9 cellular contexts compared by ENCODE assay signal in the genomic region with DNA sequence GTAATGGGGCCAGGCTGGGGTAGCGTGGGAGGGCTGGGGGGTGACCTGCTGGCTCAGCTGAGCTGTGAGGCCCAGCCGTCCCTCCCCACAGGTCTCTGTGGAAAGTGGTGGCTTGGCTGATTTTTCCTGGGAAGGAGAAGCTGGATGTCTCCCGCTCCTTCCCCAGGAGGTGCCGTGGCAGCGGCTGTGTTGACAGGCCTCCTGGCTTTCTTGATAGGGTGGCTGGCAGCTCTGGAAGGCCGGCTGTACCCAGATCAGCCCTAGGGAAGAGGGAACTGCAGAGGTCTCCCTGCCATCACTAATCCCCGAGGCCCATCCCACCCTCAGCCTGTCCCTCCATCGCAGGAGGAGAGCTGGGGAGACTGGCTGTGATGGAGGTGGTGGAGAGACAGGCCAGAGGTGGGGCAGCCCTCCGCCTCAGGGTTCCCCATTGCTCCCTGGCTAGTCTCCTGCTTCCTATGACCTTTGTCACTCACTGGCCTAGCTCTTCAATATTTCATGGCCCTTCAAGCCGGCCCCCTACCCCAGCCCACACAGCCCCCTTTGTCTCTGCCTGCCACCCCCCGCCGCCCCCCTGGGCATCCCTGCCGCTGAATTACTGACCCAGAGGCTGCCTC. TPM values are rescaled to one million over a fixed set of nuclear protein-coding genes. Genes with fewer than 3 reads are reported as not detected.
DNase-seq lines count a peak whose midpoint lies in the region; ATAC-seq, FAIRE-seq and TF ChIP-seq lines count a peak whose summit lies in the region.
"Had no signal": no experiment of that assay in that cellular context is flagged by ENCODE, and none has a peak within 500 bp of the region (broad histone marks: within the 10 kb centered on the region; RNA-seq: fewer than 3 reads in every experiment).

No MANE protein-coding gene starts in this region.

- H3K27me3 ChIP-seq in AG04450 (ENCODE audit: control insufficient read depth, insufficient read depth, low read length) (no peaks in the 10 kb centered on the region), SJCRH30 (no peaks in the 10 kb centered on the region), cardiac muscle cell (no peaks in the 10 kb centered on the region), trophoblast cell (ENCODE audit: insufficient read depth, low read length) (no peaks in the 10 kb centered on the region)

- H3K23ac ChIP-seq in trophoblast cell (ENCODE audit: low read length): no peak overlapping the region

- H2AFZ ChIP-seq in trophoblast cell (ENCODE audit: insufficient read depth, low read length, poor library complexity): no peak overlapping the region

- H3K4me2 ChIP-seq in trophoblast cell (ENCODE audit: low read length): peak overlapping the region; percentile 5

- peaks cover 68% of the 10 kb centered on the region for H3K79me2 ChIP-seq in trophoblast cell (ENCODE audit: control insufficient read depth, insufficient read depth, low read length, poor library complexity)

- peak overlapping the region; percentile 28 for H2BK5ac ChIP-seq in trophoblast cell (ENCODE audit: low read depth, low read length, poor library complexity)

- TF ChIP-seq POLR2A in H54 (IDR thresholded peaks at IDR 0.05; ENCODE audit: low read depth, low read length): no peak

- peak overlapping the region; percentile 8 for H3K14ac ChIP-seq in trophoblast cell (ENCODE audit: low read length)

- H3K4me3 ChIP-seq in AG04450 (ENCODE audit: low read depth, low read length) (no peak overlapping the region), SJCRH30 (no peak overlapping the region), cardiac muscle cell (no peak overlapping the region), trophoblast cell (ENCODE audit: low read depth, low read length) (no peak overlapping the region)

- POLR2A ChIA-PET in AG04450 (lab: Yijun Ruan, JAX): interaction anchor here (0.6 to 1.2 kb wide), 4 partner anchors 13 to 42 kb away, joined by 4 to 8 read pairs (median 6); no protein-coding TSS in a partner anchor

- H4K91ac ChIP-seq in trophoblast cell (ENCODE audit: low read depth, low read length): peak overlapping the region; percentile 8

- peak overlapping the region; percentile 4 for H4K8ac ChIP-seq in trophoblast cell (ENCODE audit: low read depth, low read length)

- CTCF ChIA-PET in AG04450 (lab: Charles Lee): interaction anchor here (1.1 to 1.4 kb wide), 2 partner anchors 19 to 22 kb away, joined by 6 to 10 read pairs; no protein-coding TSS in a partner anchor

- H3K9ac ChIP-seq in trophoblast cell (ENCODE audit: low read length): no peak overlapping the region

- no peak for FAIRE-seq in H54 (lab: Jason Lieb, UNC)

- TF ChIP-seq CTCF in AG04450 (IDR thresholded peaks at IDR 0.05; ENCODE audit: low read depth, low read length): no peak
- TF ChIP-seq CTCF in cardiac muscle cell (IDR thresholded peaks at IDR 0.05; ENCODE audit: low read depth, low read length): no peak

- no peak overlapping the region for H2BK12ac ChIP-seq in trophoblast cell (ENCODE audit: low read length)

- no CpG with 5 or more reads among the region's 13 CpGs for WGBS in trophoblast cell (ENCODE audit: extremely low coverage, insufficient coverage, insufficient read length)

- no peak overlapping the region for H2BK120ac ChIP-seq in trophoblast cell (ENCODE audit: insufficient read depth, low read length, poor library complexity)

- peak overlapping the region; percentile 88 for H3K27ac ChIP-seq in AG04450 (ENCODE audit: low read depth, low read length)
- peak overlapping the region; percentile 55 for H3K27ac ChIP-seq in SJCRH30
- peak overlapping the region; percentile 99 for H3K27ac ChIP-seq in cardiac muscle cell
- peak overlapping the region; percentile 44 for H3K27ac ChIP-seq in trophoblast cell (ENCODE audit: low read depth, low read length)

- 0 out of 2 replicates have a peak, but pooled peaks cover 2% of the 10 kb centered on the region for H3K36me3 ChIP-seq in SJCRH30
- H3K36me3 ChIP-seq in cardiac muscle cell: no peaks in the 10 kb centered on the region
- H3K36me3 ChIP-seq in trophoblast cell (ENCODE audit: control insufficient read depth in 1 of 2, insufficient read depth in 2 of 2, low read length in 2 of 2): peaks cover 3 to 14% of the 10 kb centered on the region in 2 experiments

- H3K18ac ChIP-seq in trophoblast cell (ENCODE audit: low read length): peak overlapping the region; percentile 13

- H3K79me1 ChIP-seq in trophoblast cell (ENCODE audit: low read length): peaks cover 59% of the 10 kb centered on the region

- H3K4ac ChIP-seq in trophoblast cell (ENCODE audit: low read depth, low read length): peak overlapping the region; percentile 98

- peaks cover 71% of the 10 kb centered on the region for H3K4me1 ChIP-seq in SJCRH30
- peaks cover 74% of the 10 kb centered on the region for H3K4me1 ChIP-seq in cardiac muscle cell (ENCODE audit: low read depth)
- peaks cover 82% of the 10 kb centered on the region in 2 experiments for H3K4me1 ChIP-seq in trophoblast cell (ENCODE audit: control insufficient read depth in 1 of 2, insufficient read depth in 2 of 2, low read length in 2 of 2)

- no peak overlapping the region for H2AK5ac ChIP-seq in trophoblast cell (ENCODE audit: low read length)

- ATAC-seq in GM19035 (IDR thresholded peaks at IDR 0.05; ENCODE audit: unreplicated experiment): no peak

- no peak overlapping the region for H4K12ac ChIP-seq in trophoblast cell (ENCODE audit: low read depth, low read length)

- H3K9me3 ChIP-seq in AG04450 (ENCODE audit: control insufficient read depth, insufficient read depth, low read length) (no peaks in the 10 kb centered on the region), SJCRH30 (replicated peaks) (no peaks in the 10 kb centered on the region), cardiac muscle cell (ENCODE audit: low read depth) (no peaks in the 10 kb centered on the region), trophoblast cell (ENCODE audit: insufficient read depth, low read depth, low read length) (peaks cover 3% of the 10 kb centered on the region)

- DNase-seq in AG04450 (ENCODE audit: low read depth, low spot score) (no peak), SJCRH30 (peak in 1 of 2 experiments; percentile 54), cardiac muscle cell (ENCODE audit: low read depth in 1 of 2, low spot score in 1 of 2) (peak in 1 of 2 donors; percentile 69), trophoblast cell (no peak), middle frontal gyrus (ENCODE audit: extremely low spot score, low spot score) (no peak), H54 (ENCODE audit: insufficient read length, low spot score) (no peak), Kasumi-1 (lab: John Stamatoyannopoulos, UW) (no peak)
- DNase-seq: NCI-H446 had no signal

RNA-seq across cellular contexts. Expression of gene CXXC5, which starts 6.8 kb away (rescaled TPM):
- polyA plus RNA-seq in AG04450 (2011; rRNA removed) (21.3 and 21.5 TPM in 2 replicates), cardiac muscle cell (70.4 and 79.4 TPM in 2 replicates)
- 10.1 and 13.0 TPM in 2 replicates for polyA minus RNA-seq in AG04450 (2011; rRNA and poly(A)+ RNA removed)
- total RNA-seq in SJCRH30 (2014; rRNA removed; shearing (Covaris generic)): 76.8 and 81.4 TPM in 2 replicates
- total RNA-seq in cardiac muscle cell: 91.9 and 122 TPM in 2 replicates
- 101 and 105 TPM in 2 replicates for polyA plus RNA-seq in trophoblast cell (2013)

Comparison
In these comparisons a context has a peak if more than half of its experiments do, and no peak if none do; other contexts are left out.
1. H3K27ac ChIP-seq: peak in every context shown above with its lines; median percentile 99 in cardiac muscle cell; 88 in AG04450; 55 in SJCRH30; 44 in trophoblast cell.